In the genomic region with DNA sequence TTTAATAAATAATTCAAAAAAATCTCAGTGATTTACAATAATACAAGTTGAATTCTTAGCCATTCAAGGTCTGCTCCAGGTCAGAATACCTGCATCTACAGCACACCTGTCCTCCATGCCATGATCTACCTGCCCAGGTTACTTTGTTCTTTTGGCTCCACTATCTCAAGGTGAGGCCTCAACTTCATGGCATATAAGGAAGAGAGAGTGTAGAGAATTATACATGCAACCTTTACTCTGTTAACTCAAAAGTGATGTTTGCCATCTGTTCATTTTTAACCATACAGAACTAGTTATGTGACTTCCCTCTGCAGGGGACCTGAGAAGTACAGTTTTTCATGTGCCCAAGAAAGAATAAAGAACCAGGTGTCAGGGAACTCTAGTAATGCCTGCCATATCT, we compare ENCODE assay signal across 29 cellular contexts. TPM values are rescaled to one million over a fixed set of nuclear protein-coding genes. Genes with fewer than 3 reads are reported as not detected.
"Had no signal": no experiment of that assay in that cellular context is flagged by ENCODE, and none has a peak within 500 bp of the region (broad histone marks: within the 10 kb centered on the region; RNA-seq: fewer than 3 reads in every experiment).

No MANE protein-coding gene starts in this region.

- H3K36me3 ChIP-seq: colonic mucosa, esophagus squamous epithelium, gastrocnemius medialis, heart left ventricle, left lung, lower lobe of right lung had no signal

- H3K4me1 Mint-ChIP-seq: endodermal cell had no signal

- H3K27ac Mint-ChIP-seq: dendritic cell treated with granulocyte-macrophage colony-stimulating factor and Interleukin-4, amounts not matched to agents 40 ng/mL and 50 ng/mL, for 4 days; effector memory CD8-positive, alpha-beta T cell; endodermal cell; immature natural killer cell; mesothelial cell of epicardium; naive thymus-derived CD4-positive, alpha-beta T cell had no signal

- DNase-seq: colonic mucosa; cortex of kidney; effector CD8-positive, alpha-beta T cell; effector memory CD8-positive, alpha-beta T cell; endodermal cell; erythroblast; esophagus squamous epithelium; foreskin fibroblast; foreskin melanocyte; gastrocnemius medialis; heart left ventricle; hypothalamus; immature natural killer cell; islet precursor cell; kidney; kidney glomerular epithelial cell; left ventricle myocardium superior; lower lobe of right lung; mesenchymal stem cell; naive thymus-derived CD4-positive, alpha-beta T cell had no signal

- ATAC-seq: effector memory CD8-positive, alpha-beta T cell; esophagus mucosa; gastrocnemius medialis; heart left ventricle; left lung; left ventricle myocardium superior; lower lobe of right lung; naive thymus-derived CD4-positive, alpha-beta T cell had no signal

- H2AFZ ChIP-seq: hepatocyte had no signal

- H3K4me1 ChIP-seq: colonic mucosa, esophagus squamous epithelium, gastrocnemius medialis, heart left ventricle, left lung, lower lobe of right lung had no signal

- H3K4me3 ChIP-seq: colonic mucosa, esophagus squamous epithelium, gastrocnemius medialis, heart left ventricle, hepatocyte, left lung, lower lobe of right lung had no signal

- H3K79me2 ChIP-seq: hepatocyte had no signal

- H3K9me3 Mint-ChIP-seq: effector memory CD8-positive, alpha-beta T cell had no signal

- H3K4me2 ChIP-seq: hepatocyte had no signal

- H3K36me3 Mint-ChIP-seq: immature natural killer cell had no signal

- H3K27ac ChIP-seq: colonic mucosa, epithelial cell of prostate, esophagus squamous epithelium, gastrocnemius medialis, heart left ventricle, hepatocyte, left lung, lower lobe of right lung had no signal

- FAIRE-seq: kidney had no signal

- H3K4me3 Mint-ChIP-seq: dendritic cell treated with granulocyte-macrophage colony-stimulating factor and Interleukin-4, amounts not matched to agents 40 ng/mL and 50 ng/mL, for 4 days; effector memory CD8-positive, alpha-beta T cell; endodermal cell; immature natural killer cell; mesothelial cell of epicardium; naive thymus-derived CD4-positive, alpha-beta T cell had no signal

- H3K9me3 ChIP-seq: colonic mucosa, esophagus squamous epithelium, gastrocnemius medialis, lower lobe of right lung had no signal

- H3K27me3 ChIP-seq: colonic mucosa, gastrocnemius medialis, hepatocyte, left lung had no signal

RNA-seq across cellular contexts. Expression of gene FGF9, which starts 38.7 kb away (rescaled TPM):
- total RNA-seq: dermis microvascular lymphatic vessel endothelial cell, glomerular endothelial cell, lung microvascular endothelial cell had no signal
